ENCODE assay signal across 18 cellular contexts in the genomic region with DNA sequence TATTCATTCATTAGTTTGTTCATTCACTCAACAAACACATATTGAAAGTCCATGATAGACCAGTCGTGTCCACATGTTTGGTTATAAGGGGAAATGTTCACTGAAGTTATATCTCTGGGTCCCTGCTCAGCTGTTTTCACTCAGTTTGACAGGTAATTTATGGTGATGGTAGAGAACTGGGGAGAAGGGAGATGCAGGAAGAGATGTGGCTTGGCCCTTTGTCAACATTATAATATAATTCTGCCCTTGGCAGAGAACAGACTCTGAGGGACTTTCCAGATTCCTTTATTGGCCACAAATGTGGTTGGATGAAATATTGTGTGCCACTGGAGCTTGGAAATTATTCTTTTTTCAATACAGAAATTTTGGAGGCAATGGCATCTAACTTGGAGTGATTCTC. TPM values are rescaled to one million over a fixed set of nuclear protein-coding genes. Genes with fewer than 3 reads are reported as not detected.
DNase-seq lines count a peak whose midpoint lies in the region; TF ChIP-seq lines count a peak whose summit lies in the region.
"Had no signal": no experiment of that assay in that cellular context is flagged by ENCODE, and none has a peak within 500 bp of the region (broad histone marks: within the 10 kb centered on the region; RNA-seq: fewer than 3 reads in every experiment).

No MANE protein-coding gene starts in this region.

- no peak overlapping the region for H3K4me3 Mint-ChIP-seq in HFFc6
- no peak overlapping the region for H3K4me3 Mint-ChIP-seq in activated CD4-positive, alpha-beta memory T cell treated with anti-CD3 and anti-CD28 coated beads, Interleukin-2, amount 10 ng/mL, durations not matched to agents 7 days and 5 days
- H3K4me3 Mint-ChIP-seq: activated naive CD4-positive, alpha-beta T cell treated with anti-CD3 and anti-CD28 coated beads, Interleukin-2, amount 50 U/mL, for 24 hours; activated T-cell treated with anti-CD3 and anti-CD28 coated beads, Interleukin-2, amount 50 U/mL, for 24 hours; central memory CD8-positive, alpha-beta T cell; natural killer cell treated with Interleukin-12 subunit alpha and Interleukin-12 subunit beta and Interleukin-15 and Interleukin-18, amount 100 ng/mL, for 72 hours; stimulated activated naive CD8-positive, alpha-beta T cell treated with anti-CD3 and anti-CD28 coated beads, Interleukin-15, Interleukin-2, amounts not matched to agents 100 ng/mL and 50 ng/mL, for 24 hours had no signal

- no peaks in the 10 kb centered on the region for H3K36me3 ChIP-seq in sigmoid colon
- H3K36me3 ChIP-seq: uterus had no signal

- no peak for TF ChIP-seq EP300 in sigmoid colon (IDR thresholded peaks at IDR 0.05)

- H3K4me1 Mint-ChIP-seq in HFFc6 (ENCODE audit: low read depth): no peaks in the 10 kb centered on the region
- H3K4me1 Mint-ChIP-seq in activated CD4-positive, alpha-beta memory T cell treated with anti-CD3 and anti-CD28 coated beads, Interleukin-2, amount 10 ng/mL, durations not matched to agents 7 days and 5 days: peaks cover 13% of the 10 kb centered on the region

- CTCF ChIA-PET in activated CD4-positive, alpha-beta memory T cell treated with anti-CD3 and anti-CD28 coated beads, Interleukin-2, amount 10 ng/mL, durations not matched to agents 7 days and 5 days (lab: Charles Lee): interaction anchor here (0.6 kb wide), 1 partner anchor 27 kb away, joined by 3 read pairs; no protein-coding TSS in a partner anchor

- H3K36me3 Mint-ChIP-seq in HFFc6 (ENCODE audit: low read depth): no peaks in the 10 kb centered on the region
- no peaks in the 10 kb centered on the region for H3K36me3 Mint-ChIP-seq in activated CD4-positive, alpha-beta memory T cell treated with anti-CD3 and anti-CD28 coated beads, Interleukin-2, amount 10 ng/mL, durations not matched to agents 7 days and 5 days (ENCODE audit: low read depth)
- H3K36me3 Mint-ChIP-seq: activated naive CD4-positive, alpha-beta T cell treated with anti-CD3 and anti-CD28 coated beads, Interleukin-2, amount 50 U/mL, for 24 hours; natural killer cell treated with Interleukin-12 subunit alpha and Interleukin-12 subunit beta and Interleukin-15 and Interleukin-18, amount 100 ng/mL, for 72 hours had no signal

- DNase-seq in AG08395 (ENCODE audit: low spot score): peak; percentile 37
- peak; percentile 5 for DNase-seq in HFFc6
- DNase-seq in amniotic epithelial cell (ENCODE audit: low read depth): peak; percentile 76
- DNase-seq in foreskin fibroblast: peak; percentile 26 to 48
- no peak for DNase-seq in sigmoid colon
- no peak for DNase-seq in amniotic stem cell (lab: John Stamatoyannopoulos, UW)
- no peak for DNase-seq in activated CD4-positive, alpha-beta memory T cell treated with anti-CD3 and anti-CD28 coated beads, Interleukin-2, amount 10 ng/mL, durations not matched to agents 7 days and 5 days
- no peak for DNase-seq in hepatic stellate cell (ENCODE audit: low spot score)
- DNase-seq: activated T-cell treated with anti-CD3 and anti-CD28 coated beads, Interleukin-2, amount 50 U/mL, for 24 hours; Calu3; GF-D8; NCI-H1092; NCI-H2107; uterus had no signal

- intact Hi-C loops in sigmoid colon (cut with DNase I): no loop called here

- peaks cover 0 to 8% (median 0%) of the 10 kb centered on the region in 4 donors for H3K4me1 ChIP-seq in sigmoid colon
- H3K4me1 ChIP-seq: uterus had no signal

- no peak overlapping the region for H3K27ac ChIP-seq in sigmoid colon
- H3K27ac ChIP-seq: uterus had no signal

- no peaks in the 10 kb centered on the region for H3K9me3 ChIP-seq in sigmoid colon
- H3K9me3 ChIP-seq: uterus had no signal

- H3K4me3 ChIP-seq in foreskin fibroblast (ENCODE audit: low read depth in 1 of 2, low read length in 2 of 2): no peak overlapping the region
- H3K4me3 ChIP-seq in sigmoid colon: no peak overlapping the region
- H3K4me3 ChIP-seq: uterus had no signal

- H3K27me3 Mint-ChIP-seq in HFFc6 (ENCODE audit: insufficient read depth): peaks cover 9% of the 10 kb centered on the region; the same call in 1 of the 2 replicates
- peaks cover 3% of the 10 kb centered on the region for H3K27me3 Mint-ChIP-seq in activated CD4-positive, alpha-beta memory T cell treated with anti-CD3 and anti-CD28 coated beads, Interleukin-2, amount 10 ng/mL, durations not matched to agents 7 days and 5 days
- H3K27me3 Mint-ChIP-seq: activated T-cell treated with anti-CD3 and anti-CD28 coated beads, Interleukin-2, amount 50 U/mL, for 24 hours; stimulated activated naive CD8-positive, alpha-beta T cell treated with anti-CD3 and anti-CD28 coated beads, Interleukin-15, Interleukin-2, amounts not matched to agents 100 ng/mL and 50 ng/mL, for 24 hours had no signal

- no peak overlapping the region for H3K27ac Mint-ChIP-seq in HFFc6
- no peak overlapping the region for H3K27ac Mint-ChIP-seq in activated CD4-positive, alpha-beta memory T cell treated with anti-CD3 and anti-CD28 coated beads, Interleukin-2, amount 10 ng/mL, durations not matched to agents 7 days and 5 days
- H3K27ac Mint-ChIP-seq: activated naive CD4-positive, alpha-beta T cell treated with anti-CD3 and anti-CD28 coated beads, Interleukin-2, amount 50 U/mL, for 24 hours; activated T-cell treated with anti-CD3 and anti-CD28 coated beads, Interleukin-2, amount 50 U/mL, for 24 hours; natural killer cell treated with Interleukin-12 subunit alpha and Interleukin-12 subunit beta and Interleukin-15 and Interleukin-18, amount 100 ng/mL, for 72 hours; stimulated activated naive CD8-positive, alpha-beta T cell treated with anti-CD3 and anti-CD28 coated beads, Interleukin-15, Interleukin-2, amounts not matched to agents 100 ng/mL and 50 ng/mL, for 24 hours had no signal

- POLR2A ChIA-PET in activated CD4-positive, alpha-beta memory T cell treated with anti-CD3 and anti-CD28 coated beads, Interleukin-2, amount 10 ng/mL, durations not matched to agents 7 days and 5 days (lab: Charles Lee): no interaction called here

- no peak for TF ChIP-seq CTCF in HFFc6 (IDR thresholded peaks at IDR 0.05)
- TF ChIP-seq CTCF in foreskin fibroblast (IDR thresholded peaks at IDR 0.05; ENCODE audit: low read depth, low read length): no peak
- no peak for TF ChIP-seq CTCF in sigmoid colon (IDR thresholded peaks at IDR 0.05)

- WGBS in sigmoid colon, 2 donors: 33 to 40% methylated on average over 1 of the region's 1 CpG

- H3K27me3 ChIP-seq in sigmoid colon: no peaks in the 10 kb centered on the region

- H3K9me3 Mint-ChIP-seq in HFFc6: no peaks in the 10 kb centered on the region
- H3K9me3 Mint-ChIP-seq in activated CD4-positive, alpha-beta memory T cell treated with anti-CD3 and anti-CD28 coated beads, Interleukin-2, amount 10 ng/mL, durations not matched to agents 7 days and 5 days: no peaks in the 10 kb centered on the region
- H3K9me3 Mint-ChIP-seq: activated naive CD4-positive, alpha-beta T cell treated with anti-CD3 and anti-CD28 coated beads, Interleukin-2, amount 50 U/mL, for 24 hours; activated T-cell treated with anti-CD3 and anti-CD28 coated beads, Interleukin-2, amount 50 U/mL, for 24 hours; central memory CD8-positive, alpha-beta T cell; natural killer cell treated with Interleukin-12 subunit alpha and Interleukin-12 subunit beta and Interleukin-15 and Interleukin-18, amount 100 ng/mL, for 72 hours; stimulated activated naive CD8-positive, alpha-beta T cell treated with anti-CD3 and anti-CD28 coated beads, Interleukin-15, Interleukin-2, amounts not matched to agents 100 ng/mL and 50 ng/mL, for 24 hours had no signal

- no peak for TF ChIP-seq POLR2A in sigmoid colon (IDR thresholded peaks at IDR 0.05)

RNA-seq across cellular contexts. Expression of gene OSTC, which starts 50.0 kb away (rescaled TPM):
- total RNA-seq in HFFc6 (2021; fragmentation: NEBNext Ultra II Directional; extraction: Animal tissue kit (Norgen Biotek cat#: 25700)): 100 to 1,000 TPM; 178 to 259 (median 189) TPM
- total RNA-seq in sigmoid colon: 10 to 100 TPM; 52.6 to 80.4 (median 75.4) TPM
- 100 to 1,000 TPM in 1 of 3 donors, 10 to 100 TPM in 2; 79.8 to 142 (median 85.9) TPM for polyA plus RNA-seq in sigmoid colon
- 10 to 100 TPM; 81.4 to 85.1 TPM for total RNA-seq in activated CD4-positive, alpha-beta memory T cell treated with anti-CD3 and anti-CD28 coated beads, Interleukin-2, amount 10 ng/mL, durations not matched to agents 7 days and 5 days

Comparison
In these comparisons a context has a peak if more than half of its experiments do, and no peak if none do; other contexts are left out.
1. DNase-seq: peak in AG08395 (single experiment), HFFc6 (single experiment), amniotic epithelial cell (single experiment) and foreskin fibroblast (2 of 2); none in sigmoid colon (single experiment), amniotic stem cell (single experiment), activated CD4-positive, alpha-beta memory T cell treated with anti-CD3 and anti-CD28 coated beads, Interleukin-2, amount 10 ng/mL, durations not matched to agents 7 days and 5 days (single experiment) and hepatic stellate cell (single experiment).